Comparison of ENCODE assay signal across 8 cellular contexts in the genomic region with DNA sequence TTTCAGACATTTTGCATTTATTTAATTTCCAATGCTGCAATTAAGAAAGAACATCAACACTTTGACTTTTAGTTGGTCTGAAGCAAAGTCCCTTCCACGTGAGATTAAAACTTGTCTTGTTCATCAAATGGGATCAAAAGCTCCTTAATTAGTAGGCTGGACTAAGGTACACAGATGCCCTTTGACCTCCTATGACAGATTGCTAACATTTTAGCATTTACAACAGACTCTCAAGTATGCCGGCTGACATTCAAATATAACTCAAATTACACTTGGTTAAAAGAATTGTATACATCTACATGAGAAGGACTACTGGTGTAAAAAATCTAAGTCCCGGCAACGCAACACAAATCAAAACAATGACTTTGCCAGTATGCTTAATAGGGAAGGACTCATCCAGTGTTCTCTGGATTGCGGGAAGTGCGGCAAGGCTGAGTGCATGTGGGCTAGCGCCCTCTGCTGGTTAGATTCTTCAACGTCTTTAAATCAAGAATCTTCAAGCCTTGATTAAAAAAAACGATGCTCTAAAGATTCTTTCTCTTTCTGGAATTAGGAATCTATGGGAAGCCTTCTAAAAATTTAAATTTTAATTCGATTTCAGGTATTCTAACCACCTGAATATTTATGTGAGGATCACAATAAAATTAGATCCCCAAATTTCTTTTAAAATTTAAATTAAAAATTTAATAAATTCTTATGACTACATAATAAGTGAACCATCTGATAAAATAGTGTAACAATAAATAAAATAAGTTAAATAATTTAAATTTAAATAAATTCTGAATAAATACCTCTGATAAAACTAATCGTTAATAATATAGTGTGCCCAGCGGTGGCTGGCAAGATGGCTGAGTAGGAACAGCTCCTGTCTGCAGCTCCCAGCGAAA.
DNase-seq lines count a peak whose midpoint lies in the region; ATAC-seq and TF ChIP-seq lines count a peak whose summit lies in the region.

No MANE protein-coding gene starts in this region.

- H3K36me3 Mint-ChIP-seq in activated CD8-positive, alpha-beta memory T cell treated with anti-CD3 and anti-CD28 coated beads, Interleukin-2, amount 10 ng/mL, durations not matched to agents 7 days and 5 days, result no peaks in the 10 kb centered on the region
- H3K36me3 Mint-ChIP-seq in naive B cell, result no peaks in the 10 kb centered on the region

- H3K4me3 ChIP-seq in AG04449 (ENCODE audit: low read depth, low read length) (no peak overlapping the region), esophagus squamous epithelium (no peak overlapping the region), thoracic aorta (no peak overlapping the region)

- TF ChIP-seq POLR2A in GM18505 (IDR thresholded peaks at IDR 0.05; ENCODE audit: borderline replicate concordance, extremely low read depth, insufficient read depth, insufficient read length) (no peak), esophagus squamous epithelium (IDR thresholded peaks at IDR 0.05) (no peak)

- DNase-seq in AG04449 (ENCODE audit: low read depth, low spot score), result peak; percentile 1
- peak; percentile 74 for DNase-seq in HS-5 (ENCODE audit: low read depth)
- peak; percentile 85 for DNase-seq in NCI-H748 treated with DMSO at 0.1 percent for 48 hours (lab: John Stamatoyannopoulos, UW)
- peak; percentile 56 for DNase-seq in activated CD8-positive, alpha-beta memory T cell treated with anti-CD3 and anti-CD28 coated beads, Interleukin-2, amount 10 ng/mL, durations not matched to agents 7 days and 5 days
- no peak for DNase-seq in esophagus squamous epithelium (lab: John Stamatoyannopoulos, UW)
- DNase-seq in naive B cell, result peak; percentile 14
- DNase-seq in thoracic aorta (ENCODE audit: low spot score), result peak; percentile 6

- H3K9me3 ChIP-seq in esophagus squamous epithelium, result no peaks in the 10 kb centered on the region
- no peaks in the 10 kb centered on the region for H3K9me3 ChIP-seq in thoracic aorta

- intact Hi-C loops in esophagus squamous epithelium (cut with DNase I), result loop anchor here (5.0 to 10.0 kb wide), 2 partner anchors 931 to 1173 kb away; no protein-coding TSS in a partner anchor

- H3K4me1 ChIP-seq in esophagus squamous epithelium (no peaks in the 10 kb centered on the region), thoracic aorta (ENCODE audit: control insufficient read depth in 1 of 2, low read depth in 2 of 2) (no peaks in the 10 kb centered on the region)

- no peaks in the 10 kb centered on the region for H3K36me3 ChIP-seq in esophagus squamous epithelium
- H3K36me3 ChIP-seq in thoracic aorta, result no peaks in the 10 kb centered on the region

- no peak overlapping the region for H3K27ac Mint-ChIP-seq in activated CD8-positive, alpha-beta memory T cell treated with anti-CD3 and anti-CD28 coated beads, Interleukin-2, amount 10 ng/mL, durations not matched to agents 7 days and 5 days
- H3K27ac Mint-ChIP-seq in naive B cell, result no peak overlapping the region

- H3K4me3 Mint-ChIP-seq in activated CD8-positive, alpha-beta memory T cell treated with anti-CD3 and anti-CD28 coated beads, Interleukin-2, amount 10 ng/mL, durations not matched to agents 7 days and 5 days, result no peak overlapping the region
- H3K4me3 Mint-ChIP-seq in naive B cell, result no peak overlapping the region

- no peak overlapping the region for H3K27ac ChIP-seq in esophagus squamous epithelium
- H3K27ac ChIP-seq in thoracic aorta, result no peak overlapping the region

- no peaks in the 10 kb centered on the region for H3K27me3 Mint-ChIP-seq in activated CD8-positive, alpha-beta memory T cell treated with anti-CD3 and anti-CD28 coated beads, Interleukin-2, amount 10 ng/mL, durations not matched to agents 7 days and 5 days
- H3K27me3 Mint-ChIP-seq in naive B cell, result no peaks in the 10 kb centered on the region

- H3K4me1 Mint-ChIP-seq in activated CD8-positive, alpha-beta memory T cell treated with anti-CD3 and anti-CD28 coated beads, Interleukin-2, amount 10 ng/mL, durations not matched to agents 7 days and 5 days, result no peaks in the 10 kb centered on the region
- H3K4me1 Mint-ChIP-seq in naive B cell, result no peaks in the 10 kb centered on the region

- ATAC-seq in GM18505 (IDR thresholded peaks at IDR 0.05; ENCODE audit: unreplicated experiment), result peak; percentile 78
- no peak for ATAC-seq in activated CD8-positive, alpha-beta memory T cell treated with anti-CD3 and anti-CD28 coated beads, Interleukin-2, amount 10 ng/mL, durations not matched to agents 7 days and 5 days
- no peak for ATAC-seq in naive B cell (ENCODE audit: low read depth in 2 of 2)
- ATAC-seq in thoracic aorta (ENCODE audit: insufficient number of reproducible peaks, low FRiP score, low read depth), result no peak

- 25% methylated on average over 13 of the region's 13 CpGs for WGBS in esophagus squamous epithelium, 2 donors

- TF ChIP-seq CTCF in AG04449 (IDR thresholded peaks at IDR 0.05; ENCODE audit: insufficient read depth, low read length, missing control alignments) (peak; percentile 63), esophagus squamous epithelium (IDR thresholded peaks at IDR 0.05) (peak; percentile 53 to 85 (median 78)), thoracic aorta (IDR thresholded peaks at IDR 0.05) (peak; percentile 64)

- H3K27me3 ChIP-seq in esophagus squamous epithelium (no peaks in the 10 kb centered on the region), thoracic aorta (replicated peaks; ENCODE audit: insufficient read depth) (no peaks in the 10 kb centered on the region)

- no peaks in the 10 kb centered on the region for H3K9me3 Mint-ChIP-seq in activated CD8-positive, alpha-beta memory T cell treated with anti-CD3 and anti-CD28 coated beads, Interleukin-2, amount 10 ng/mL, durations not matched to agents 7 days and 5 days (ENCODE audit: low read depth)
- peaks cover 0 to 3% (median 0%) of the 10 kb centered on the region in 7 donors for H3K9me3 Mint-ChIP-seq in naive B cell

- POLR2A ChIA-PET in AG04449 (lab: Yijun Ruan, JAX), result no interaction called here

- CTCF ChIA-PET in AG04449 (lab: Yijun Ruan, JAX), result interaction anchor here (0.8 to 4.8 kb wide), 13 partner anchors 10 to 1181 kb away, joined by 3 to 48 read pairs (median 4); no protein-coding TSS in a partner anchor
- CTCF ChIA-PET in activated CD8-positive, alpha-beta memory T cell treated with anti-CD3 and anti-CD28 coated beads, Interleukin-2, amount 10 ng/mL, durations not matched to agents 7 days and 5 days (lab: Charles Lee), result interaction anchor here (0.9 kb wide), 2 partner anchors 11 to 729 kb away, joined by 3 read pairs; no protein-coding TSS in a partner anchor
